8 cellular contexts compared by ENCODE assay signal in genomic region chr6:56692586-56693245, GRCh38. TPM values are rescaled to one million over a fixed set of nuclear protein-coding genes. Genes with fewer than 3 reads are reported as not detected.
DNase-seq lines count a peak whose midpoint lies in the region; ATAC-seq and TF ChIP-seq lines count a peak whose summit lies in the region.
"Had no signal": no experiment of that assay in that cellular context is flagged by ENCODE, and none has a peak within 500 bp of the region (broad histone marks: within the 10 kb centered on the region; RNA-seq: fewer than 3 reads in every experiment).

No MANE protein-coding gene starts in this region.

- DNase-seq in KBM-7 (peak; percentile 55), cardiac fibroblast (ENCODE audit: low read depth in 2 of 2) (peak; percentile 91 to 93), tibial artery (no peak)
- DNase-seq: MM.1S had no signal

- H3K9me3 ChIP-seq in liver (ENCODE audit: control insufficient read depth in 4 of 4, low read length in 3 of 4) (no peaks in the 10 kb centered on the region), tibial artery (no peaks in the 10 kb centered on the region)

- H3K4me1 Mint-ChIP-seq in activated T-helper 17 cell treated with anti-CD3 and anti-CD28 coated beads, Interleukin-2, amount 50 U/mL, for 72 hours, result no peaks in the 10 kb centered on the region

- WGBS in liver, result 21% methylated on average over 6 of the region's 6 CpGs

- H3K4me3 ChIP-seq in cardiac fibroblast (replicated peaks in 1 of 2; ENCODE audit: low read depth in 2 of 2, low read length in 2 of 2) (peak overlapping the region; percentile 39 to 49), liver (ENCODE audit: low read depth in 1 of 3, low read length in 3 of 3) (peak overlapping the region; percentile 64 to 93 (median 81)), tibial artery (peak overlapping the region; percentile 43 to 49)

- intact Hi-C loops in tibial artery (cut with DNase I; ENCODE audit: low total_unique reads), result no loop called here

- in situ Hi-C loops in KBM-7 (cut with MboI; ENCODE audit: low pct_unique_long_range_greater_than_20kb, low sequenced_read_pairs), result no loop called here

- H3K9me3 Mint-ChIP-seq in activated T-helper 17 cell treated with anti-CD3 and anti-CD28 coated beads, Interleukin-2, amount 50 U/mL, for 72 hours, result no peaks in the 10 kb centered on the region

- peak overlapping the region; percentile 57 to 86 for H3K9ac ChIP-seq in liver (ENCODE audit: low read depth in 1 of 2, low read length in 2 of 2)

- H3K27me3 ChIP-seq in liver (ENCODE audit: control insufficient read depth in 4 of 4, insufficient read depth in 4 of 4, low read length in 3 of 4), result no peaks in the 10 kb centered on the region
- H3K27me3 ChIP-seq in tibial artery, result no peaks in the 10 kb centered on the region

- peaks cover 0 to 25% (median 6%) of the 10 kb centered on the region in 4 donors for H3K4me1 ChIP-seq in liver (ENCODE audit: control insufficient read depth in 4 of 4, insufficient read depth in 4 of 4, low read length in 3 of 4)
- H3K4me1 ChIP-seq in tibial artery, result peaks cover 0 to 54% (median 12%) of the 10 kb centered on the region in 4 donors

- H3K27ac Mint-ChIP-seq in activated T-helper 17 cell treated with anti-CD3 and anti-CD28 coated beads, Interleukin-2, amount 50 U/mL, for 72 hours, result no peak overlapping the region

- peak in 1 of 2 donors; percentile 11 for TF ChIP-seq RAD21 in liver (IDR thresholded peaks at IDR 0.05)

- ATAC-seq in GM18861 (IDR thresholded peaks at IDR 0.05; ENCODE audit: unreplicated experiment), result no peak
- no peak for ATAC-seq in HG03442 (IDR thresholded peaks at IDR 0.05; ENCODE audit: unreplicated experiment)
- ATAC-seq in activated T-helper 17 cell treated with anti-CD3 and anti-CD28 coated beads, Interleukin-2, amount 50 U/mL, for 72 hours (replicated peaks), result no peak

- peak overlapping the region; percentile 91 to 99 for H3K27ac ChIP-seq in liver (ENCODE audit: low read depth in 1 of 2, low read length in 2 of 2)
- peak overlapping the region; percentile 79 to 80 for H3K27ac ChIP-seq in tibial artery

- H3K36me3 ChIP-seq in liver (ENCODE audit: control insufficient read depth in 4 of 4, insufficient read depth in 3 of 4, low read depth in 1 of 4, low read length in 3 of 4) (no peaks in the 10 kb centered on the region), tibial artery (no peaks in the 10 kb centered on the region)

- no peak overlapping the region for H3K4me3 Mint-ChIP-seq in activated T-helper 17 cell treated with anti-CD3 and anti-CD28 coated beads, Interleukin-2, amount 50 U/mL, for 72 hours

- no peak for TF ChIP-seq CTCF in cardiac fibroblast (IDR thresholded peaks at IDR 0.05; ENCODE audit: low read depth, low read length)
- no peak for TF ChIP-seq CTCF in liver (IDR thresholded peaks at IDR 0.05; ENCODE audit: low read depth, low read length, missing input control)
- TF ChIP-seq CTCF in tibial artery (IDR thresholded peaks at IDR 0.05), result no peak

- H3K27me3 Mint-ChIP-seq in activated T-helper 17 cell treated with anti-CD3 and anti-CD28 coated beads, Interleukin-2, amount 50 U/mL, for 72 hours, result peaks cover 3% of the 10 kb centered on the region

- no peaks in the 10 kb centered on the region for H3K36me3 Mint-ChIP-seq in activated T-helper 17 cell treated with anti-CD3 and anti-CD28 coated beads, Interleukin-2, amount 50 U/mL, for 72 hours (ENCODE audit: low read depth)

TF ChIP-seq in liver, 16 proteins besides CTCF, POLR2A, EP300 and RAD21:
- TF ChIP-seq SP1 (IDR thresholded peaks at IDR 0.05) (no peak), YY1 (IDR thresholded peaks at IDR 0.05) (peak; percentile 45), NR2F2 (IDR thresholded peaks at IDR 0.05) (no peak), FOXA1 (IDR thresholded peaks at IDR 0.05) (no peak), FOXA2 (IDR thresholded peaks at IDR 0.05) (peak; percentile 8), ATF3 (IDR thresholded peaks at IDR 0.05) (no peak), HNF4G (IDR thresholded peaks at IDR 0.05) (no peak), RXRA (IDR thresholded peaks at IDR 0.05) (peak in 1 of 2 donors; percentile 12), EGR1 (IDR thresholded peaks at IDR 0.05; ENCODE audit: low read depth in 2 of 2) (peak in 1 of 2 donors; percentile 19), JUND (IDR thresholded peaks at IDR 0.05) (peak; percentile 54 to 59), TAF1 (conservative IDR thresholded peaks at IDR 0.05) (peak; percentile 19), HNF4A (conservative IDR thresholded peaks at IDR 0.05) (no peak), REST (IDR thresholded peaks at IDR 0.05) (no peak), MAX (IDR thresholded peaks at IDR 0.05) (peak; percentile 42), GABPA (IDR thresholded peaks at IDR 0.05 in 1 of 2, conservative IDR thresholded peaks at IDR 0.05 in 1 of 2) (no peak), ZBTB33 (IDR thresholded peaks at IDR 0.05) (peak; percentile 25)

RNA-seq across cellular contexts. Expression of gene DST, which starts 50.0 kb away (rescaled TPM):
- total RNA-seq in liver, result 100 to 1,000 TPM in 1 of 2 donors, 10 to 100 TPM in 1; 95.9 to 234 TPM
- 10 to 100 TPM; 30.5 to 77.6 TPM for polyA plus RNA-seq in liver
- total RNA-seq in activated T-helper 17 cell treated with anti-CD3 and anti-CD28 coated beads, Interleukin-2, amount 50 U/mL, for 72 hours, result 10 to 100 TPM; 15.4 to 36.6 TPM

Comparison
In these comparisons a context has a peak if more than half of its experiments do, and no peak if none do; other contexts are left out.
1. DNase-seq: peak in KBM-7 (single experiment) and cardiac fibroblast (2 of 2); none in tibial artery (0 of 2).
2. Peak in every context shown above with its lines, with median percentiles within 50 percentile points of each other: H3K4me3 ChIP-seq.